8 cellular contexts compared by ENCODE assay signal in genomic region chr12:52069410-52070242, GRCh38.
DNase-seq lines count a peak whose midpoint lies in the region; ATAC-seq and FAIRE-seq lines count a peak whose summit lies in the region.

TSS of gene ATG101 (plus strand) at chr12:52069978. CDS start at chr12:52073651, 3,673 bp downstream.

- ATAC-seq in HG03457 (IDR thresholded peaks at IDR 0.05; ENCODE audit: unreplicated experiment): peak; percentile 83

- DNase-seq in GM19239 (ENCODE audit: insufficient read length, low spot score): peak; percentile 96
- peak; percentile 86 to 95 for DNase-seq in NCI-H524 (lab: John Stamatoyannopoulos, UW)
- DNase-seq in activated CD4-positive, alpha-beta T cell treated with anti-CD3 and anti-CD28 coated beads for 4 hours: peak; percentile 79 to 88
- DNase-seq in kidney tubule cell (ENCODE audit: low spot score): peak; percentile 96
- peak; percentile 75 to 79 for DNase-seq in stimulated activated CD4-positive, alpha-beta T cell treated with anti-CD3 and anti-CD28 coated beads, Interleukin-1b, Interleukin-23, amount 100 ng/mL, for 4 hours (ENCODE audit: low read depth in 2 of 2)

- H3K36me3 ChIP-seq in BLaER1 treated with 17β-estradiol and CSF1 and Interleukin-3, amounts not matched to agents 10 nM and 100 nM: peaks cover 10 to 26% (median 17%) of the 10 kb centered on the region in 11 experiments; a peak in 18 of 22 replicates

- peak within 1 kb of the TSS; percentile 94 to 100 (median 98) for H3K27ac ChIP-seq in BLaER1 treated with 17β-estradiol and CSF1 and Interleukin-3, amounts not matched to agents 10 nM and 100 nM
- H3K27ac ChIP-seq in cingulate gyrus (ENCODE audit: low read depth, low read length): peak within 1 kb of the TSS; percentile 97

- H3K27me3 ChIP-seq in BLaER1 treated with 17β-estradiol and CSF1 and Interleukin-3, amounts not matched to agents 10 nM and 100 nM: no peaks in the 10 kb centered on the region

- H3K9me3 ChIP-seq in BLaER1 treated with 17β-estradiol and CSF1 and Interleukin-3, amounts not matched to agents 10 nM and 100 nM (replicated peaks in 1 of 11): no peaks in the 10 kb centered on the region

- peaks cover 41 to 61% (median 58%) of the 10 kb centered on the region in 10 experiments for H3K4me1 ChIP-seq in BLaER1 treated with 17β-estradiol and CSF1 and Interleukin-3, amounts not matched to agents 10 nM and 100 nM

- FAIRE-seq in GM19239 (lab: Jason Lieb, UNC): peak; percentile 96

- peaks cover 27 to 48% (median 46%) of the 10 kb centered on the region in 11 experiments; a peak in 21 of 22 replicates for H4K20me1 ChIP-seq in BLaER1 treated with 17β-estradiol and CSF1 and Interleukin-3, amounts not matched to agents 10 nM and 100 nM

- H3K4me2 ChIP-seq in BLaER1 treated with 17β-estradiol and CSF1 and Interleukin-3, amounts not matched to agents 10 nM and 100 nM: peak within 1 kb of the TSS; percentile 92 to 99 (median 98)

- H3K4me3 ChIP-seq in BLaER1 treated with 17β-estradiol and CSF1 and Interleukin-3, amounts not matched to agents 10 nM and 100 nM: peak within 1 kb of the TSS; percentile 81 to 99 (median 94)

- peak within 1 kb of the TSS; percentile 89 to 99 (median 95) for H3K9ac ChIP-seq in BLaER1 treated with 17β-estradiol and CSF1 and Interleukin-3, amounts not matched to agents 10 nM and 100 nM

Comparison
In these comparisons a context has a peak if more than half of its experiments do, and no peak if none do; other contexts are left out.
1. Peak in every context shown above with its lines: DNase-seq, ATAC-seq, H3K4me3 ChIP-seq and H3K27ac ChIP-seq.